In the genomic region with DNA sequence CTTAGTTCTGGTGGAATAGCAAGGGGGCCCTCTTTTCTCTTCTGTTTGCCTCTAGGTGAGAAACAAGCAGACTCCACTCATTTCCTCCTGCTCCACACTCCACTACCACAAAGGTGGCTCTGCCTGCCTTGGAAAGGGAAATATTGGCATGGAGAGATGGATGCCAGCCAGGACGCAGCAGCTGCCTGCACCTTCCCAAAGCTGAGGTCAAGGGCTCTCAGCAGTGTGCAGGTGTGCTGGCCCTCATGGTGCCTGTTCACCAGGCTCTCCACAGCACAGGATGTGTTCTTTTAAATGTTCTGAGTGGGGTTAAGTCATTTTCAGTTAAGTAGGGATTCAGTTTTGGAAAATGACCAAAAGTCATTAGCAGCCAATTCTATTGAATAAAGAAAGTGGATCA, we compare ENCODE assay signal across 1 cellular context.
TF ChIP-seq lines count a peak whose summit lies in the region.

No MANE protein-coding gene starts in this region.

TF ChIP-seq in H1, 55 proteins besides CTCF, POLR2A, EP300 and RAD21:
- TF ChIP-seq, protein P1, sequence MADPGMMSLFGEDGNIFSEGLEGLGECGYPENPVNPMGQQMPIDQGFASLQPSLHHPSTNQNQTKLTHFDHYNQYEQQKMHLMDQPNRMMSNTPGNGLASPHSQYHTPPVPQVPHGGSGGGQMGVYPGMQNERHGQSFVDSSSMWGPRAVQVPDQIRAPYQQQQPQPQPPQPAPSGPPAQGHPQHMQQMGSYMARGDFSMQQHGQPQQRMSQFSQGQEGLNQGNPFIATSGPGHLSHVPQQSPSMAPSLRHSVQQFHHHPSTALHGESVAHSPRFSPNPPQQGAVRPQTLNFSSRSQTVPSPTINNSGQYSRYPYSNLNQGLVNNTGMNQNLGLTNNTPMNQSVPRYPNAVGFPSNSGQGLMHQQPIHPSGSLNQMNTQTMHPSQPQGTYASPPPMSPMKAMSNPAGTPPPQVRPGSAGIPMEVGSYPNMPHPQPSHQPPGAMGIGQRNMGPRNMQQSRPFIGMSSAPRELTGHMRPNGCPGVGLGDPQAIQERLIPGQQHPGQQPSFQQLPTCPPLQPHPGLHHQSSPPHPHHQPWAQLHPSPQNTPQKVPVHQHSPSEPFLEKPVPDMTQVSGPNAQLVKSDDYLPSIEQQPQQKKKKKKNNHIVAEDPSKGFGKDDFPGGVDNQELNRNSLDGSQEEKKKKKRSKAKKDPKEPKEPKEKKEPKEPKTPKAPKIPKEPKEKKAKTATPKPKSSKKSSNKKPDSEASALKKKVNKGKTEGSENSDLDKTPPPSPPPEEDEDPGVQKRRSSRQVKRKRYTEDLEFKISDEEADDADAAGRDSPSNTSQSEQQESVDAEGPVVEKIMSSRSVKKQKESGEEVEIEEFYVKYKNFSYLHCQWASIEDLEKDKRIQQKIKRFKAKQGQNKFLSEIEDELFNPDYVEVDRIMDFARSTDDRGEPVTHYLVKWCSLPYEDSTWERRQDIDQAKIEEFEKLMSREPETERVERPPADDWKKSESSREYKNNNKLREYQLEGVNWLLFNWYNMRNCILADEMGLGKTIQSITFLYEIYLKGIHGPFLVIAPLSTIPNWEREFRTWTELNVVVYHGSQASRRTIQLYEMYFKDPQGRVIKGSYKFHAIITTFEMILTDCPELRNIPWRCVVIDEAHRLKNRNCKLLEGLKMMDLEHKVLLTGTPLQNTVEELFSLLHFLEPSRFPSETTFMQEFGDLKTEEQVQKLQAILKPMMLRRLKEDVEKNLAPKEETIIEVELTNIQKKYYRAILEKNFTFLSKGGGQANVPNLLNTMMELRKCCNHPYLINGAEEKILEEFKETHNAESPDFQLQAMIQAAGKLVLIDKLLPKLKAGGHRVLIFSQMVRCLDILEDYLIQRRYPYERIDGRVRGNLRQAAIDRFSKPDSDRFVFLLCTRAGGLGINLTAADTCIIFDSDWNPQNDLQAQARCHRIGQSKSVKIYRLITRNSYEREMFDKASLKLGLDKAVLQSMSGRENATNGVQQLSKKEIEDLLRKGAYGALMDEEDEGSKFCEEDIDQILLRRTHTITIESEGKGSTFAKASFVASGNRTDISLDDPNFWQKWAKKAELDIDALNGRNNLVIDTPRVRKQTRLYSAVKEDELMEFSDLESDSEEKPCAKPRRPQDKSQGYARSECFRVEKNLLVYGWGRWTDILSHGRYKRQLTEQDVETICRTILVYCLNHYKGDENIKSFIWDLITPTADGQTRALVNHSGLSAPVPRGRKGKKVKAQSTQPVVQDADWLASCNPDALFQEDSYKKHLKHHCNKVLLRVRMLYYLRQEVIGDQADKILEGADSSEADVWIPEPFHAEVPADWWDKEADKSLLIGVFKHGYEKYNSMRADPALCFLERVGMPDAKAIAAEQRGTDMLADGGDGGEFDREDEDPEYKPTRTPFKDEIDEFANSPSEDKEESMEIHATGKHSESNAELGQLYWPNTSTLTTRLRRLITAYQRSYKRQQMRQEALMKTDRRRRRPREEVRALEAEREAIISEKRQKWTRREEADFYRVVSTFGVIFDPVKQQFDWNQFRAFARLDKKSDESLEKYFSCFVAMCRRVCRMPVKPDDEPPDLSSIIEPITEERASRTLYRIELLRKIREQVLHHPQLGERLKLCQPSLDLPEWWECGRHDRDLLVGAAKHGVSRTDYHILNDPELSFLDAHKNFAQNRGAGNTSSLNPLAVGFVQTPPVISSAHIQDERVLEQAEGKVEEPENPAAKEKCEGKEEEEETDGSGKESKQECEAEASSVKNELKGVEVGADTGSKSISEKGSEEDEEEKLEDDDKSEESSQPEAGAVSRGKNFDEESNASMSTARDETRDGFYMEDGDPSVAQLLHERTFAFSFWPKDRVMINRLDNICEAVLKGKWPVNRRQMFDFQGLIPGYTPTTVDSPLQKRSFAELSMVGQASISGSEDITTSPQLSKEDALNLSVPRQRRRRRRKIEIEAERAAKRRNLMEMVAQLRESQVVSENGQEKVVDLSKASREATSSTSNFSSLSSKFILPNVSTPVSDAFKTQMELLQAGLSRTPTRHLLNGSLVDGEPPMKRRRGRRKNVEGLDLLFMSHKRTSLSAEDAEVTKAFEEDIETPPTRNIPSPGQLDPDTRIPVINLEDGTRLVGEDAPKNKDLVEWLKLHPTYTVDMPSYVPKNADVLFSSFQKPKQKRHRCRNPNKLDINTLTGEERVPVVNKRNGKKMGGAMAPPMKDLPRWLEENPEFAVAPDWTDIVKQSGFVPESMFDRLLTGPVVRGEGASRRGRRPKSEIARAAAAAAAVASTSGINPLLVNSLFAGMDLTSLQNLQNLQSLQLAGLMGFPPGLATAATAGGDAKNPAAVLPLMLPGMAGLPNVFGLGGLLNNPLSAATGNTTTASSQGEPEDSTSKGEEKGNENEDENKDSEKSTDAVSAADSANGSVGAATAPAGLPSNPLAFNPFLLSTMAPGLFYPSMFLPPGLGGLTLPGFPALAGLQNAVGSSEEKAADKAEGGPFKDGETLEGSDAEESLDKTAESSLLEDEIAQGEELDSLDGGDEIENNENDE (IDR thresholded peaks at IDR 0.05; ENCODE audit: insufficient replicate concordance, low read length), result no peak
- TF ChIP-seq CREB1 (IDR thresholded peaks at IDR 0.05), result no peak
- no peak for TF ChIP-seq CHD1 (IDR thresholded peaks at IDR 0.05; ENCODE audit: low read depth, low read length)
- no peak for TF ChIP-seq ZNF274 (IDR thresholded peaks at IDR 0.05; ENCODE audit: borderline replicate concordance, extremely low read depth, low read length)
- TF ChIP-seq POLR2AphosphoS5 (IDR thresholded peaks at IDR 0.05; ENCODE audit: low read depth, low read length), result no peak
- no peak for TF ChIP-seq GABPA (IDR thresholded peaks at IDR 0.05; ENCODE audit: borderline replicate concordance, insufficient read depth, low read length)
- TF ChIP-seq KDM1A (IDR thresholded peaks at IDR 0.05; ENCODE audit: borderline replicate concordance, low read length), result no peak
- TF ChIP-seq TEAD4 (IDR thresholded peaks at IDR 0.05; ENCODE audit: low read depth, low read length), result no peak
- no peak for TF ChIP-seq GTF2F1 (IDR thresholded peaks at IDR 0.05; ENCODE audit: borderline replicate concordance, low read depth, low read length)
- TF ChIP-seq FOSL1 (IDR thresholded peaks at IDR 0.05; ENCODE audit: insufficient read depth, low read depth, low read length), result no peak
- no peak for TF ChIP-seq RBBP5 (IDR thresholded peaks at IDR 0.05; ENCODE audit: borderline replicate concordance, low read depth, low read length)
- no peak for TF ChIP-seq EGR1 (IDR thresholded peaks at IDR 0.05; ENCODE audit: borderline replicate concordance, low read depth, low read length)
- no peak for TF ChIP-seq BRCA1 (IDR thresholded peaks at IDR 0.05; ENCODE audit: low read depth, low read length)
- TF ChIP-seq SAP30 (IDR thresholded peaks at IDR 0.05; ENCODE audit: insufficient read depth, insufficient replicate concordance, low read length), result no peak
- no peak for TF ChIP-seq BACH1 (IDR thresholded peaks at IDR 0.05; ENCODE audit: low read length)
TF ChIP-seq in H1: peak in this region for 0.
